In genomic region chr22:43826142-43827093, GRCh38 we compare ENCODE assay signal across 10 cellular contexts. TPM values are rescaled to one million over a fixed set of nuclear protein-coding genes. Genes with fewer than 3 reads are reported as not detected.
DNase-seq lines count a peak whose midpoint lies in the region; ATAC-seq, FAIRE-seq and TF ChIP-seq lines count a peak whose summit lies in the region.
"Had no signal": no experiment of that assay in that cellular context is flagged by ENCODE, and none has a peak within 500 bp of the region (broad histone marks: within the 10 kb centered on the region; RNA-seq: fewer than 3 reads in every experiment).

No MANE protein-coding gene starts in this region.

- no peaks in the 10 kb centered on the region for H3K9me3 ChIP-seq in heart right ventricle
- no peaks in the 10 kb centered on the region for H3K9me3 ChIP-seq in RWPE2 (ENCODE audit: severe bottlenecking)
- no peaks in the 10 kb centered on the region for H3K9me3 ChIP-seq in hepatocyte (ENCODE audit: low read depth)
- H3K9me3 ChIP-seq: gastrocnemius medialis had no signal

- intact Hi-C loops in heart right ventricle (cut with DNase I) (loop anchor here in 6 of 10 donors (2.0 to 10.0 kb wide), 4 partner anchors 432 to 442 kb away; no protein-coding TSS in a partner anchor), Right ventricle myocardium inferior (cut with DNase I) (loop anchor here (1.0 kb wide), 1 partner anchor 438 kb away; no protein-coding TSS in a partner anchor)

- FAIRE-seq in urothelium cell line (lab: Jason Lieb, UNC): peak; percentile 20

- H3K4me3 ChIP-seq in heart right ventricle: no peak overlapping the region
- H3K4me3 ChIP-seq in RWPE2 (ENCODE audit: severe bottlenecking): no peak overlapping the region
- no peak overlapping the region for H3K4me3 ChIP-seq in hepatocyte
- H3K4me3 ChIP-seq: gastrocnemius medialis had no signal

- ATAC-seq in heart right ventricle (no peak), Right ventricle myocardium inferior (no peak), RWPE2 (ENCODE audit: low read depth) (peak; percentile 87), GM19324 (IDR thresholded peaks at IDR 0.05; ENCODE audit: low FRiP score, unreplicated experiment) (no peak), GM19463 (IDR thresholded peaks at IDR 0.05; ENCODE audit: unreplicated experiment) (no peak), HG03045 (IDR thresholded peaks at IDR 0.05; ENCODE audit: unreplicated experiment) (no peak)
- ATAC-seq: gastrocnemius medialis, Panc1 had no signal

- no peaks in the 10 kb centered on the region for H4K20me1 ChIP-seq in hepatocyte (ENCODE audit: insufficient read depth, poor library complexity, severe bottlenecking)

- H2AFZ ChIP-seq in hepatocyte: no peak overlapping the region

- H3K4me1 ChIP-seq in heart right ventricle (peaks cover 11 to 28% (median 17%) of the 10 kb centered on the region in 9 donors), RWPE2 (ENCODE audit: insufficient read depth, poor library complexity, severe bottlenecking) (peaks cover 5% of the 10 kb centered on the region), hepatocyte (ENCODE audit: insufficient read depth) (peaks cover 8% of the 10 kb centered on the region)

- peak in 6 of 9 donors; percentile 8 to 49 (median 34) for TF ChIP-seq CTCF in heart right ventricle (IDR thresholded peaks at IDR 0.05)
- peak; percentile 39 for TF ChIP-seq CTCF in RWPE2 (IDR thresholded peaks at IDR 0.05; ENCODE audit: poor library complexity, severe bottlenecking)
- peak; percentile 41 for TF ChIP-seq CTCF in hepatocyte (IDR thresholded peaks at IDR 0.05; ENCODE audit: poor library complexity)

- H3K27me3 ChIP-seq in heart right ventricle (peaks cover 0 to 41% (median 18%) of the 10 kb centered on the region in 7 donors), RWPE2 (ENCODE audit: insufficient read depth, poor library complexity, severe bottlenecking) (no peaks in the 10 kb centered on the region), hepatocyte (no peaks in the 10 kb centered on the region)

- 54 to 66% methylated on average over 19 of the region's 19 CpGs for WGBS in heart right ventricle, 2 donors
- 62% methylated on average over 19 of the region's 19 CpGs for WGBS in hepatocyte (ENCODE audit: low lambda C conversion rate, missing lambda C conversion rate)

- DNase-seq in heart right ventricle (no peak), Right ventricle myocardium inferior (ENCODE audit: missing footprints) (no peak), RWPE2 (ENCODE audit: low spot score) (no peak), hepatocyte (ENCODE audit: low spot score) (peak; percentile 75), urothelium cell line (ENCODE audit: low spot score) (peak; percentile 77)
- DNase-seq: gastrocnemius medialis had no signal

- H3K9me2 ChIP-seq in hepatocyte (replicated peaks; ENCODE audit: insufficient read depth): no peaks in the 10 kb centered on the region

- H3K27ac ChIP-seq in heart right ventricle (no peak overlapping the region), RWPE2 (ENCODE audit: poor library complexity, severe bottlenecking) (peak overlapping the region; percentile 5), hepatocyte (peak overlapping the region; percentile 61)
- H3K27ac ChIP-seq: gastrocnemius medialis had no signal

- no peaks in the 10 kb centered on the region for H3K36me3 ChIP-seq in heart right ventricle
- no peaks in the 10 kb centered on the region for H3K36me3 ChIP-seq in RWPE2 (ENCODE audit: low read depth)
- no peaks in the 10 kb centered on the region for H3K36me3 ChIP-seq in hepatocyte (replicated peaks; ENCODE audit: insufficient read depth, low read depth)
- H3K36me3 ChIP-seq: gastrocnemius medialis had no signal

- H3K79me2 ChIP-seq in hepatocyte: no peaks in the 10 kb centered on the region

- H3K4me2 ChIP-seq in hepatocyte: peak overlapping the region; percentile 59

RNA-seq across cellular contexts. Expression of gene EFCAB6, which starts 14.3 kb away (rescaled TPM):
- total RNA-seq in heart right ventricle: 1 to 10 TPM; 1.0 to 4.3 (median 1.9) TPM
- under 1 TPM; 0.25 to 0.44 TPM for polyA plus RNA-seq in heart right ventricle
- total RNA-seq in Right ventricle myocardium inferior: 1.2 TPM
- total RNA-seq in hepatocyte: 1.0 and 2.1 TPM in 2 replicates
- polyA plus RNA-seq in hepatocyte: 0.59 and 2.7 TPM in 2 replicates

RNA-seq across cellular contexts. Expression of gene SULT4A1, which starts 35.9 kb away (rescaled TPM):
- total RNA-seq in heart right ventricle (1 to 10 TPM in 1 of 10 donors, under 1 TPM in 7, not detected in 2; 0.19 to 1.2 (median 0.32) TPM), Right ventricle myocardium inferior (0.14 TPM), hepatocyte (0.60 and 1.1 TPM in 2 replicates)
- polyA plus RNA-seq in heart right ventricle (under 1 TPM; 0.25 to 0.29 TPM), hepatocyte (1.7 and 2.8 TPM in 2 replicates)
- total RNA-seq: gastrocnemius medialis had no signal

Comparison
In these comparisons a context has a peak if more than half of its experiments do, and no peak if none do; other contexts are left out.
1. DNase-seq: peak in hepatocyte (single experiment) and urothelium cell line (single experiment); none in heart right ventricle (0 of 2), Right ventricle myocardium inferior (single experiment) and RWPE2 (single experiment).
2. H3K27ac ChIP-seq: peak in RWPE2 (single experiment) and hepatocyte (single experiment); none in heart right ventricle (0 of 10).
3. Peak in every context shown above with its lines, with median percentiles within 50 percentile points of each other: CTCF ChIP-seq.